Comparison of ENCODE assay signal across 8 cellular contexts in the genomic region with DNA sequence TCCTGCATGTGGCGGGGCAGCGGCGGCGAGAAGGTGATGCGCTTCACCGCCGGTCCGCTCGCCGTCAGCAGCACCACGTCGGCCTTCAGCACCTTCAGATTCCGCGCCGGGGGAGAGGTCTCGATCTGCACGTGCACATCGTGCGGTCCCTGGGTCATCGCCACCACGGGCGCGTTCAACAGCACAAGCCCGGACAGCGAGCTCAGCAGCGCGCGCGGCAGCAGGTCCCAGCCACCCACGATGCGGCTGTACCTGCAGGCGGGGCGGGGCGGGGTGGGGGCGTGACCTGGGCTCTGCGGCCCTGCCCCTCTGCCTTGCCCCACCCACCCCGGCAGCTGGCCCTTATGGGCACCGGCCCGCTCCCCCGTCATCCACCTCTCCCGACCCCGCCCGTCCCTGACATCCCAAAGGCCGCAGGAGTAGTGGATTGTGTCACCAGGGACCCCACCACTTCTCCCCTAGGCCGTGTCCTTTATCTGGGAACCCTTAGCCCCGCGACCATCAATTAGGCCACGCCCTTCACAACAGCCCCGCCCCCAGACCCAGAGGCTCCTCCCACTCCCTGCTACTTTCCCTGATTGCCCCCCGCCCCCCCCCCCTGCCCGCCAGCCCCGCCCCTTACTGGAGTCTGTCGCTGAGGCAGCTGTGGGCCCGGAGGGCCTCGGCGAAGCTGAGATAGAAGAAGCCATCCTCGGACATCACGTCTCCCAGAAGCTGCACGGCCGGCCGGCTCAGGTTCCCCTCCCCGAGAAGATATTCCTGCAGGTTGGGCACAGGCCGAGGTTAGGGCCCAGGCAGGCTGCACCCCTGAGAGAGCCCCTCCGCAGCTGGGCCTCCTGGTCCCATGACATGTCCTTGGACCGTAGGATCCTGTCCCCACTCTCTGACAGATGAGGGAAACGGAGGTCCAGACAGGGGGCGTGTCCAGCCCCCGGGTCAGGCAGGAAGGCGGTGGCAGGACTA. TPM values are rescaled to one million over a fixed set of nuclear protein-coding genes. Genes with fewer than 3 reads are reported as not detected.
DNase-seq lines count a peak whose midpoint lies in the region; ATAC-seq and TF ChIP-seq lines count a peak whose summit lies in the region.

No MANE protein-coding gene starts in this region.

- H3K4me1 ChIP-seq in cardiac muscle cell (ENCODE audit: low read depth) (no peaks in the 10 kb centered on the region), spleen (peaks cover 2 to 51% (median 27%) of the 10 kb centered on the region in 6 donors)

- CTCF ChIA-PET in Calu3 (lab: Charles Lee) = interaction anchor here (0.7 kb wide), 1 partner anchor 1733 kb away, joined by 10 read pairs; no protein-coding TSS in a partner anchor

- no peak for ATAC-seq in GM18907 (IDR thresholded peaks at IDR 0.05; ENCODE audit: unreplicated experiment)
- ATAC-seq in GM19452 (IDR thresholded peaks at IDR 0.05; ENCODE audit: unreplicated experiment) = no peak

- no peaks in the 10 kb centered on the region for H3K4me1 Mint-ChIP-seq in Calu3 (ENCODE audit: low read depth, unreplicated experiment)

- H3K9me3 ChIP-seq in cardiac muscle cell (ENCODE audit: low read depth) (no peaks in the 10 kb centered on the region), spleen (no peaks in the 10 kb centered on the region)

- peak overlapping the region; percentile 13 for H3K4me3 ChIP-seq in cardiac muscle cell
- peak overlapping the region; percentile 24 to 69 (median 46) for H3K4me3 ChIP-seq in spleen

- TF ChIP-seq CTCF in Calu3 (IDR thresholded peaks at IDR 0.05; ENCODE audit: unreplicated experiment) (no peak), cardiac muscle cell (IDR thresholded peaks at IDR 0.05; ENCODE audit: low read depth, low read length) (peak; percentile 28), spleen (IDR thresholded peaks at IDR 0.05 in 8 of 11, conservative IDR thresholded peaks at IDR 0.05 in 3 of 11) (peak in 6 of 11 experiments; percentile 3 to 62 (median 46))

- no peak overlapping the region for H3K27ac ChIP-seq in cardiac muscle cell
- H3K27ac ChIP-seq in spleen = peak overlapping the region in 4 of 8 donors; percentile 30 to 39 (median 32)

- WGBS in spleen, 5 donors = 11 to 26% (median 22%) methylated on average over 33 to 69 of the region's 69 CpGs

- peaks cover 27% of the 10 kb centered on the region for H3K36me3 Mint-ChIP-seq in Calu3 (ENCODE audit: insufficient read depth, unreplicated experiment)

- H3K27me3 Mint-ChIP-seq in Calu3 (ENCODE audit: unreplicated experiment) = peaks cover 17% of the 10 kb centered on the region

- no peak for DNase-seq in Calu3
- DNase-seq in NCI-H2196 (lab: John Stamatoyannopoulos, UW; ENCODE audit: unreplicated experiment) = peak; percentile 65
- DNase-seq in activated T-cell treated with anti-CD3 and anti-CD28 coated beads, Interleukin-2, amount 50 U/mL, for 48 hours = peak; percentile 76 to 81
- DNase-seq in cardiac muscle cell (ENCODE audit: low read depth in 1 of 2, low spot score in 1 of 2) = peak in 1 of 2 donors; percentile 64
- DNase-seq in spleen = peak; percentile 89
- DNase-seq in NCI-H510A (lab: John Stamatoyannopoulos, UW) = no peak

- no peaks in the 10 kb centered on the region for H3K9me3 Mint-ChIP-seq in Calu3 (ENCODE audit: low read depth, unreplicated experiment)

- H3K27ac Mint-ChIP-seq in Calu3 (ENCODE audit: unreplicated experiment) = peak overlapping the region; percentile 19

- H3K36me3 ChIP-seq in cardiac muscle cell (no peaks in the 10 kb centered on the region), spleen (peaks cover 0 to 38% (median 2%) of the 10 kb centered on the region in 6 donors)

- no TSS peak for BruUV-seq in Calu3 (replicated peaks; lab: Mats Ljungman, UMichigan)

- H3K27me3 ChIP-seq in cardiac muscle cell = no peaks in the 10 kb centered on the region
- peaks cover 0 to 10% (median 0%) of the 10 kb centered on the region in 7 donors for H3K27me3 ChIP-seq in spleen (replicated peaks in 1 of 7)

- TF ChIP-seq POLR2A in spleen (IDR thresholded peaks at IDR 0.05) = no peak

- no peak overlapping the region for H3K4me3 Mint-ChIP-seq in Calu3 (ENCODE audit: low read depth, unreplicated experiment)

- intact Hi-C loops in Calu3 (cut with micrococcal nuclease; ENCODE audit: unreplicated experiment) = no loop called here
- intact Hi-C loops in spleen (cut with DNase I; ENCODE audit: low total_unique reads) = no loop called here

RNA-seq across cellular contexts. Expression of a gene that starts 6.1 kb away (rescaled TPM):
- total RNA-seq in Calu3 (2022) (8.2 and 10.7 TPM in 2 replicates), cardiac muscle cell (0.63 TPM in 1 of 2 replicates, not detected in the other), spleen (10 to 100 TPM in 1 of 7 donors, 1 to 10 TPM in 6; 1.1 to 20.2 (median 2.8) TPM)
- polyA plus RNA-seq in cardiac muscle cell (0.40 TPM in 1 of 2 replicates, not detected in the other), spleen (1 to 10 TPM; 3.9 to 9.3 (median 6.4) TPM)

RNA-seq across cellular contexts. Expression of a gene that starts 13.1 kb away (rescaled TPM):
- total RNA-seq in Calu3 (2022) (54.7 and 56.9 TPM in 2 replicates), cardiac muscle cell (25.4 and 26.8 TPM in 2 replicates), spleen (10 to 100 TPM; 26.8 to 53.5 (median 38.2) TPM)
- polyA plus RNA-seq in cardiac muscle cell (38.0 and 52.5 TPM in 2 replicates), spleen (10 to 100 TPM; 20.8 to 39.8 (median 34.9) TPM)

RNA-seq across cellular contexts. Expression of a gene that starts 13.5 kb away (rescaled TPM):
- total RNA-seq in Calu3 (2022) = 58.9 and 65.2 TPM in 2 replicates
- total RNA-seq in cardiac muscle cell = 27.5 and 36.9 TPM in 2 replicates
- polyA plus RNA-seq in cardiac muscle cell = 45.4 and 66.2 TPM in 2 replicates
- total RNA-seq in spleen = 10 to 100 TPM in 6 of 7 donors, 1 to 10 TPM in 1; 8.7 to 27.8 (median 20.1) TPM
- 10 to 100 TPM; 11.6 to 24.8 (median 13.9) TPM for polyA plus RNA-seq in spleen

RNA-seq across cellular contexts. Expression of a gene that starts 23.3 kb away (rescaled TPM):
- total RNA-seq in Calu3 (2022) (185 and 189 TPM in 2 replicates), cardiac muscle cell (73.8 and 74.5 TPM in 2 replicates), spleen (100 to 1,000 TPM in 5 of 7 donors, 10 to 100 TPM in 2; 80.9 to 203 (median 111) TPM)
- polyA plus RNA-seq in cardiac muscle cell (69.7 and 98.4 TPM in 2 replicates), spleen (100 to 1,000 TPM in 1 of 3 donors, 10 to 100 TPM in 2; 36.6 to 135 (median 66.2) TPM)

RNA-seq across cellular contexts. Expression of a gene that starts 38.4 kb away (rescaled TPM):
- total RNA-seq in Calu3 (2022) = 30.7 and 40.6 TPM in 2 replicates
- 5.9 and 6.8 TPM in 2 replicates for total RNA-seq in cardiac muscle cell
- 4.8 and 6.3 TPM in 2 replicates for polyA plus RNA-seq in cardiac muscle cell
- 10 to 100 TPM; 10.2 to 45.8 (median 22.8) TPM for total RNA-seq in spleen
- 10 to 100 TPM; 14.6 to 36.6 (median 16.8) TPM for polyA plus RNA-seq in spleen

Comparison
In these comparisons a context has a peak if more than half of its experiments do, and no peak if none do; other contexts are left out.
1. DNase-seq: peak in NCI-H2196 (single experiment), activated T-cell treated with anti-CD3 and anti-CD28 coated beads, Interleukin-2, amount 50 U/mL, for 48 hours (2 of 2) and spleen (single experiment); none in Calu3 (single experiment) and NCI-H510A (single experiment).